ENCODE assay signal across 16 cellular contexts in the genomic region with DNA sequence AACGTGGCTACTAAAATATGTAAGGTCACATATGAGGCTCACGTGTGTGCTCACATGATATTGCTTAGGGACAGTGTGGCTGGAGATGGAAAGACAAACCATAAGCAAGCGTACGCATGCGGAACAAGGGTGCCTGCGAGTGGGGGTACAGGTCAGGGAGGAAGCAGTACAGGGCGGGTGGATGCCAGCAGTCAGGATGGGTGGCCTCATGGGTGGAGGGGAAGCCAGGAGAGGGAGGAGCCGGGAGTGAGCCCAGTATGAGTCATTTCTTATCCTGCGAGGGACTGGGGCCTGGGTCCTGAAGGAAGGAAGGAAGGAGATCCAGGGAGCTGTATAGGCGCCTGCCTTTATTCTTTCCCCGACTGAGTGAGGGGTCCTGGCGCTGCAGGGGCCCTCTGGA. TPM values are rescaled to one million over a fixed set of nuclear protein-coding genes. Genes with fewer than 3 reads are reported as not detected.
DNase-seq lines count a peak whose midpoint lies in the region; ATAC-seq, FAIRE-seq and TF ChIP-seq lines count a peak whose summit lies in the region.
"Had no signal": no experiment of that assay in that cellular context is flagged by ENCODE, and none has a peak within 500 bp of the region (broad histone marks: within the 10 kb centered on the region; RNA-seq: fewer than 3 reads in every experiment).

No MANE protein-coding gene starts in this region.

- FAIRE-seq in astrocyte (lab: Jason Lieb, UNC) (no peak), keratinocyte (lab: Jason Lieb, UNC) (no peak), urothelium cell line (lab: Jason Lieb, UNC) (peak; percentile 94)

- no peaks in the 10 kb centered on the region for H3K9me1 ChIP-seq in keratinocyte (ENCODE audit: control insufficient read depth, extremely low read depth, insufficient read depth, low read length)

- H3K36me3 ChIP-seq in astrocyte (ENCODE audit: insufficient read depth, low read length) (no peaks in the 10 kb centered on the region), keratinocyte (ENCODE audit: control insufficient read depth in 2 of 2, extremely low read depth in 1 of 2, insufficient read depth in 2 of 2, low read length in 2 of 2) (no peaks in the 10 kb centered on the region), vagina (no peaks in the 10 kb centered on the region)
- H3K36me3 ChIP-seq: colonic mucosa, neutrophil, Peyer's patch had no signal

- dilution Hi-C loops in keratinocyte (cut with MboI; ENCODE audit: extremely low pct_ligation_motif_present, low sequenced_read_pairs), result loop anchor here (25.0 kb wide), 1 partner anchor 203 kb away; no protein-coding TSS in a partner anchor

- intact Hi-C loops in right cardiac atrium (cut with DNase I) (no loop called here), Right ventricle myocardium superior (cut with DNase I) (no loop called here), vagina (cut with DNase I) (no loop called here)

- DNase-seq in right cardiac atrium, result peak; percentile 61 to 67 (median 62)
- no peak for DNase-seq in Right ventricle myocardium superior
- DNase-seq in astrocyte (ENCODE audit: low read depth), result peak; percentile 43
- no peak for DNase-seq in keratinocyte (ENCODE audit: low read depth, low spot score)
- DNase-seq in urothelium cell line (ENCODE audit: low spot score), result peak; percentile 87
- DNase-seq in vagina (ENCODE audit: extremely low spot score in 2 of 2), result no peak
- no peak for DNase-seq in ecto neural progenitor cell (ENCODE audit: low spot score)
- DNase-seq: colonic mucosa, DMS153, foreskin melanocyte, NCI-H2227 treated with DMSO at 0.1 percent for 48 hours, T1000 had no signal

- WGBS in right cardiac atrium, result 58% methylated on average over 12 of the region's 12 CpGs

- H3K4me3 ChIP-seq in right cardiac atrium (ENCODE audit: low read length) (no peak overlapping the region), astrocyte (ENCODE audit: insufficient read depth, low read depth, low read length) (no peak overlapping the region), keratinocyte (ENCODE audit: control insufficient read depth in 2 of 3, extremely low read depth in 1 of 3, insufficient read depth in 2 of 3, low read depth in 1 of 3, low read length in 3 of 3) (no peak overlapping the region), vagina (no peak overlapping the region)
- H3K4me3 ChIP-seq: colonic mucosa, Peyer's patch had no signal

- H3K27me3 ChIP-seq in right cardiac atrium (ENCODE audit: control insufficient read depth, insufficient read depth) (no peaks in the 10 kb centered on the region), astrocyte (ENCODE audit: insufficient read depth, low read length) (peaks cover 3% of the 10 kb centered on the region), keratinocyte (ENCODE audit: control insufficient read depth, extremely low read depth, insufficient read depth, low read length) (peaks cover 14% of the 10 kb centered on the region), vagina (no peaks in the 10 kb centered on the region)
- H3K27me3 ChIP-seq: colonic mucosa, Peyer's patch had no signal

- TF ChIP-seq CTCF in astrocyte (IDR thresholded peaks at IDR 0.05; ENCODE audit: insufficient read depth, low read depth, low read length) (no peak), keratinocyte (optimal IDR thresholded peaks at IDR 0.05 in 1 of 3, IDR thresholded peaks at IDR 0.05 in 1 of 3, conservative IDR thresholded peaks at IDR 0.05 in 1 of 3; ENCODE audit: extremely low read depth in 1 of 3, insufficient read depth in 2 of 3, low read length in 3 of 3) (no peak), vagina (IDR thresholded peaks at IDR 0.05) (no peak)

- H3K79me2 ChIP-seq in astrocyte (ENCODE audit: insufficient read depth, low read length), result no peaks in the 10 kb centered on the region
- no peaks in the 10 kb centered on the region for H3K79me2 ChIP-seq in keratinocyte (ENCODE audit: control insufficient read depth, insufficient read depth, low read length)

- no peak overlapping the region for H2AFZ ChIP-seq in astrocyte (ENCODE audit: low read depth, low read length)
- no peak overlapping the region for H2AFZ ChIP-seq in keratinocyte (ENCODE audit: control insufficient read depth, low read length)

- no peaks in the 10 kb centered on the region for H3K9me3 Mint-ChIP-seq in astrocyte (ENCODE audit: unreplicated experiment)

- H3K9me3 ChIP-seq in right cardiac atrium (ENCODE audit: control insufficient read depth, low read length) (no peaks in the 10 kb centered on the region), astrocyte (ENCODE audit: insufficient read depth, low read depth, low read length) (no peaks in the 10 kb centered on the region), keratinocyte (ENCODE audit: control insufficient read depth, low read depth, low read length) (no peaks in the 10 kb centered on the region), vagina (no peaks in the 10 kb centered on the region)
- H3K9me3 ChIP-seq: colonic mucosa, neutrophil, Peyer's patch had no signal

- H3K4me1 ChIP-seq in right cardiac atrium (ENCODE audit: control insufficient read depth, insufficient read depth, low read length) (no peaks in the 10 kb centered on the region), astrocyte (ENCODE audit: insufficient read depth, low read length) (peaks cover 25% of the 10 kb centered on the region), keratinocyte (ENCODE audit: control insufficient read depth, extremely low read depth, insufficient read depth, low read length) (peaks cover 13% of the 10 kb centered on the region), vagina (peaks cover 11% of the 10 kb centered on the region)
- H3K4me1 ChIP-seq: colonic mucosa, Peyer's patch had no signal

- H3K9ac ChIP-seq in astrocyte (ENCODE audit: low read length) (no peak overlapping the region), keratinocyte (ENCODE audit: control insufficient read depth, extremely low read depth, insufficient read depth, low read length) (no peak overlapping the region)

- H3K27ac Mint-ChIP-seq in astrocyte (ENCODE audit: unreplicated experiment), result peak overlapping the region; percentile 60
- H3K27ac Mint-ChIP-seq: activated naive CD8-positive, alpha-beta T cell had no signal

- H3K27me3 Mint-ChIP-seq in astrocyte (ENCODE audit: low read depth, unreplicated experiment), result no peaks in the 10 kb centered on the region

- peaks cover 21% of the 10 kb centered on the region for H3K4me1 Mint-ChIP-seq in astrocyte (ENCODE audit: low read depth, unreplicated experiment)

- no peak overlapping the region for H3K27ac ChIP-seq in right cardiac atrium (ENCODE audit: low read length)
- H3K27ac ChIP-seq in astrocyte (ENCODE audit: low read depth, low read length), result no peak overlapping the region
- no peak overlapping the region for H3K27ac ChIP-seq in keratinocyte (ENCODE audit: control insufficient read depth, insufficient read depth, low read length)
- no peak overlapping the region for H3K27ac ChIP-seq in vagina
- H3K27ac ChIP-seq: colonic mucosa, neutrophil, Peyer's patch had no signal

- ATAC-seq in right cardiac atrium (peak; percentile 45 to 70), Right ventricle myocardium superior (ENCODE audit: poor library complexity) (no peak), GM19023 (IDR thresholded peaks at IDR 0.05; ENCODE audit: unreplicated experiment) (no peak)

- H3K4me3 Mint-ChIP-seq in astrocyte (ENCODE audit: unreplicated experiment), result peak overlapping the region; percentile 60
- H3K4me3 Mint-ChIP-seq: activated naive CD8-positive, alpha-beta T cell had no signal

- H3K36me3 Mint-ChIP-seq in astrocyte (ENCODE audit: low read depth, unreplicated experiment), result no peaks in the 10 kb centered on the region
- H3K36me3 Mint-ChIP-seq: activated naive CD8-positive, alpha-beta T cell had no signal

- H4K20me1 ChIP-seq in astrocyte (ENCODE audit: insufficient read depth, low read length) (no peaks in the 10 kb centered on the region), keratinocyte (ENCODE audit: control insufficient read depth, extremely low read depth, insufficient read depth, low read length) (no peaks in the 10 kb centered on the region)

- H3K4me2 ChIP-seq in astrocyte (ENCODE audit: low read length) (peak overlapping the region; percentile 44), keratinocyte (ENCODE audit: control insufficient read depth, extremely low read depth, insufficient read depth, low read depth, low read length) (peak overlapping the region; percentile 24)

- no peak for TF ChIP-seq POLR2A in vagina (IDR thresholded peaks at IDR 0.05)

RNA-seq across cellular contexts. Expression of gene CGNL1, which starts 42.0 kb away (rescaled TPM):
- 10 to 100 TPM; 48.6 to 59.9 (median 53.1) TPM for total RNA-seq in right cardiac atrium
- polyA plus RNA-seq in right cardiac atrium, result 12.7 TPM
- 11.2 TPM for total RNA-seq in Right ventricle myocardium superior
- 10.2 and 11.0 TPM in 2 replicates for total RNA-seq in astrocyte
- 0.05 to 0.09 TPM (median 0.07 TPM) in 3 replicates for polyA plus RNA-seq in keratinocyte
- polyA plus RNA-seq in keratinocyte (2011; ENCODE audit: low read depth), result 0.75 TPM
- 0.04 and 0.09 TPM in 2 replicates for polyA plus RNA-seq in keratinocyte (2011; cell fraction: cytosol; rRNA removed)
- polyA plus RNA-seq in keratinocyte (2011; cell fraction: nucleus; rRNA removed), result 0.15 and 0.16 TPM in 2 replicates
- 0.08 and 0.47 TPM in 2 replicates for polyA plus RNA-seq in keratinocyte (2012; ENCODE audit: low replicate concordance)
- 0.03 to 0.07 TPM in 2 of 3 replicates, not detected in the other for polyA minus RNA-seq in keratinocyte
- polyA minus RNA-seq in keratinocyte (2011; cell fraction: cytosol; rRNA and poly(A)+ RNA removed), result not detected
- polyA minus RNA-seq in keratinocyte (2011; cell fraction: nucleus; rRNA and poly(A)+ RNA removed), result 0.11 and 0.16 TPM in 2 replicates
- total RNA-seq in vagina, result 38.3 TPM

Comparison
In these comparisons a context has a peak if more than half of its experiments do, and no peak if none do; other contexts are left out.
1. ATAC-seq: peak in right cardiac atrium (2 of 2); none in Right ventricle myocardium superior (single experiment) and GM19023 (single experiment).
2. DNase-seq: peak in right cardiac atrium (3 of 3), astrocyte (single experiment) and urothelium cell line (single experiment); none in Right ventricle myocardium superior (single experiment), keratinocyte (single experiment), vagina (0 of 2) and ecto neural progenitor cell (single experiment).